8 cellular contexts compared by ENCODE assay signal in the genomic region with DNA sequence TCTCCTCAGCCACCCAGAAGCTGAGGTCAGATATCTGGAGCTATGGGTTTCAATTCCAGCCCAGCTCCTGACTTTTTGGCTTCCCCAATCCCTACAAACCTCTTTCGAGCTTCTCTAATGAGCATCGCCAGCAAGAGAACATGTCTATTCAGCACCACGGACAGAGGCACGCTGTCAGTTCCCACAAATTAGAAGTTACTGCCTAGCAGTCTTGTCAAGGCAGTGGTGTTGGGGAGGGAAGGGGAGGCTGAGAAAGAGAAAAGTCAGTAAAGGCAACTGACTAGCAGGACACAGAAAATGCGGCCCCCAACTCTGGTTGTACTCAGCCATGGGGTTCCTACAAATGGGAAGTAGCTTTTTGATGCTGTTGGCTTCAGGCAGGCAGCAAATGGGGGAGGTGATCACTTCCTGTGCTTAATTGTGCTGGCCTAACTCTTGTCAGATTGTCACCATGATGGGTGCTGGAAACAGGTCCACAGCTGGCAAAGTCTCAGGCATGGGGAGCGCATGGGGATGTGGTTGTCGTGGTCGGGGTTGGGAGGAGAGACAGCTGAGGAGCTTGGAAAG.
DNase-seq lines count a peak whose midpoint lies in the region; ATAC-seq and TF ChIP-seq lines count a peak whose summit lies in the region.

No MANE protein-coding gene starts in this region.

- DNase-seq in activated T-cell treated with anti-CD3 and anti-CD28 coated beads, Interleukin-2, amount 50 U/mL, for 72 hours, result peak; percentile 2 to 5
- no peak for DNase-seq in activated T-cell treated with anti-CD3 and anti-CD28 coated beads for 4 hours
- peak; percentile 61 for DNase-seq in RPMI8226
- DNase-seq in fibroblast of lung (ENCODE audit: low read depth in 2 of 2), result peak; percentile 61 to 65
- DNase-seq in stimulated activated CD4-positive, alpha-beta T cell treated with anti-CD3 and anti-CD28 coated beads, Interleukin-15, amount 100 ng/mL, for 24 hours, result peak; percentile 42
- no peak for DNase-seq in NCI-H2107 (lab: John Stamatoyannopoulos, UW)
- no peak for DNase-seq in stimulated activated naive CD4-positive, alpha-beta T cell treated with Interleukin-2 at 50 U/mL for 16 hours (lab: John Stamatoyannopoulos, UW)

- H3K9ac ChIP-seq in fibroblast of lung (ENCODE audit: insufficient read depth, low read length), result no peak overlapping the region

- H3K27me3 ChIP-seq in fibroblast of lung (ENCODE audit: control insufficient read depth, insufficient read depth, low read length), result no peaks in the 10 kb centered on the region

- no peak overlapping the region for H3K27ac ChIP-seq in fibroblast of lung (ENCODE audit: insufficient read depth, low read length)

- H3K4me1 Mint-ChIP-seq in activated T-cell treated with anti-CD3 and anti-CD28 coated beads, Interleukin-2, amount 50 U/mL, for 72 hours (ENCODE audit: low read depth), result no peaks in the 10 kb centered on the region

- H3K9me3 ChIP-seq in fibroblast of lung (ENCODE audit: control insufficient read depth, insufficient read depth, low read depth, low read length), result no peaks in the 10 kb centered on the region

- no peak overlapping the region for H3K4me3 Mint-ChIP-seq in activated T-cell treated with anti-CD3 and anti-CD28 coated beads, Interleukin-2, amount 50 U/mL, for 72 hours

- no peak overlapping the region for H2AFZ ChIP-seq in fibroblast of lung (ENCODE audit: low read length)

- no peaks in the 10 kb centered on the region for H3K36me3 Mint-ChIP-seq in activated T-cell treated with anti-CD3 and anti-CD28 coated beads, Interleukin-2, amount 50 U/mL, for 72 hours (ENCODE audit: insufficient read depth in 2 of 2)

- H3K4me3 ChIP-seq in fibroblast of lung (replicated peaks in 1 of 4; ENCODE audit: control extremely low read depth in 1 of 4, insufficient read depth in 1 of 4, low read depth in 3 of 4, low read length in 4 of 4), result no peak overlapping the region

- H4K20me1 ChIP-seq in fibroblast of lung (ENCODE audit: control insufficient read depth, extremely low read depth, insufficient read depth, low read length), result peaks cover 2% of the 10 kb centered on the region

- peaks cover 30% of the 10 kb centered on the region for H3K27me3 Mint-ChIP-seq in activated T-cell treated with anti-CD3 and anti-CD28 coated beads, Interleukin-2, amount 50 U/mL, for 72 hours (ENCODE audit: low read depth)

- peaks cover 0 to 4% of the 10 kb centered on the region in 2 donors for H3K9me3 Mint-ChIP-seq in activated T-cell treated with anti-CD3 and anti-CD28 coated beads, Interleukin-2, amount 50 U/mL, for 72 hours

- H3K4me1 ChIP-seq in fibroblast of lung (ENCODE audit: control insufficient read depth, extremely low read depth, insufficient read depth, low read length), result no peaks in the 10 kb centered on the region

- no peak for TF ChIP-seq CTCF in fibroblast of lung (conservative IDR thresholded peaks at IDR 0.05 in 1 of 2, IDR thresholded peaks at IDR 0.05 in 1 of 2; ENCODE audit: low read depth in 1 of 2, low read length in 2 of 2)

- no peak overlapping the region for H3K27ac Mint-ChIP-seq in activated T-cell treated with anti-CD3 and anti-CD28 coated beads, Interleukin-2, amount 50 U/mL, for 72 hours

- H3K79me2 ChIP-seq in fibroblast of lung (ENCODE audit: control insufficient read depth, insufficient read depth, low read length), result no peaks in the 10 kb centered on the region

- no peak overlapping the region for H3K4me2 ChIP-seq in fibroblast of lung (ENCODE audit: extremely low read depth, insufficient read depth, low read length)

- no peaks in the 10 kb centered on the region for H3K36me3 ChIP-seq in fibroblast of lung (ENCODE audit: control insufficient read depth, insufficient read depth, low read length)

- no peak for ATAC-seq in activated T-cell treated with anti-CD3 and anti-CD28 coated beads, Interleukin-2, amount 50 U/mL, for 72 hours (replicated peaks in 1 of 2)
- ATAC-seq in GM21381 (IDR thresholded peaks at IDR 0.05; ENCODE audit: unreplicated experiment), result no peak

Comparison
In these comparisons a context has a peak if more than half of its experiments do, and no peak if none do; other contexts are left out.
1. DNase-seq: peak in activated T-cell treated with anti-CD3 and anti-CD28 coated beads, Interleukin-2, amount 50 U/mL, for 72 hours (2 of 2), RPMI8226 (single experiment), fibroblast of lung (2 of 2) and stimulated activated CD4-positive, alpha-beta T cell treated with anti-CD3 and anti-CD28 coated beads, Interleukin-15, amount 100 ng/mL, for 24 hours (single experiment); none in activated T-cell treated with anti-CD3 and anti-CD28 coated beads for 4 hours (single experiment), NCI-H2107 (single experiment) and stimulated activated naive CD4-positive, alpha-beta T cell treated with Interleukin-2 at 50 U/mL for 16 hours (single experiment).